8 cellular contexts compared by ENCODE assay signal in the genomic region with DNA sequence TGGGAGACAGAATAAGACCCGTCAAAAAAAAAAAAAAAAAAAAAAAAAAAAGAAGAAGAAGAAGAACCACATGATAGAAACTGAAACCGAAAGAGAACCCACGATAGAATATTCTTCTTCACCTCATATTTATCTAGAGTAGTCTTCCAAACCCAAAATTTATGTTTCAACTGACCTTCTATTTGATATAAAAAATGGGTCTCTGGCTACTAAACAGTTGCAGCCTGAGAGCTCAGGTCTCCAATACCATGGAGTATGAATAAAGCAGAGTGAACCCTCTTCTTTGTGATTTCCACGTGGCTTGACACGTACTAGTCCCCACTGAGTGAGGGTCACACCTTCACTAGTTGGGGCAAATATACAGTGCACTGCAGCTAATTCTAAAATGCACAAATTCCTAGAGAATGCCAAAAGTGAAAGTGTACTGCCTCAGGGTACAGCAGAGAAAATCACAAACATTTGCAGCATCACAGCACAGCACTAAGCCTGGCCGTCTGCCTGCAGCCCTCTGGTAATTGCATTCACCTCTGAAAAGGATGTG. TPM values are rescaled to one million over a fixed set of nuclear protein-coding genes. Genes with fewer than 3 reads are reported as not detected.
DNase-seq lines count a peak whose midpoint lies in the region; ATAC-seq and TF ChIP-seq lines count a peak whose summit lies in the region.

No MANE protein-coding gene starts in this region.

- DNase-seq in GDM1 (lab: John Stamatoyannopoulos, UW) (peak; percentile 21), HFFc6 (peak; percentile 13), SK-N-MC (ENCODE audit: low read depth, low spot score) (no peak), right cardiac atrium (no peak), NCI-H1048 (lab: John Stamatoyannopoulos, UW) (no peak), C1 segment of cervical spinal cord (lab: John Stamatoyannopoulos, UW) (no peak), body of pancreas (no peak), HuH-7.5 (ENCODE audit: low spot score) (no peak)

- H3K4me1 ChIP-seq in right cardiac atrium (ENCODE audit: control insufficient read depth, insufficient read depth, low read length) (no peaks in the 10 kb centered on the region), body of pancreas (no peaks in the 10 kb centered on the region)

- no peaks in the 10 kb centered on the region for H3K9me3 Mint-ChIP-seq in HFFc6

- ATAC-seq in right cardiac atrium (no peak), body of pancreas (no peak)

- WGBS in right cardiac atrium, result 46% methylated on average over 6 of the region's 6 CpGs
- WGBS in body of pancreas, 2 donors, result 63 to 74% methylated on average over 6 of the region's 6 CpGs

- H3K4me1 Mint-ChIP-seq in HFFc6 (ENCODE audit: low read depth), result peaks cover 11% of the 10 kb centered on the region

- intact Hi-C loops in right cardiac atrium (cut with DNase I) (no loop called here), body of pancreas (cut with DNase I) (no loop called here)

- H3K9ac ChIP-seq in SK-N-MC (ENCODE audit: insufficient read length), result no peak overlapping the region

- H3K4me3 ChIP-seq in SK-N-MC (peak overlapping the region; percentile 48; the same call in 1 of the 2 replicates), right cardiac atrium (ENCODE audit: low read length) (peak overlapping the region; percentile 51), body of pancreas (no peak overlapping the region)

- H3K27ac ChIP-seq in SK-N-MC (no peak overlapping the region), right cardiac atrium (ENCODE audit: low read length) (no peak overlapping the region), body of pancreas (no peak overlapping the region)

- H3K27me3 Mint-ChIP-seq in HFFc6 (ENCODE audit: insufficient read depth), result peaks cover 4% of the 10 kb centered on the region

- TF ChIP-seq CTCF in HFFc6 (IDR thresholded peaks at IDR 0.05) (no peak), body of pancreas (IDR thresholded peaks at IDR 0.05) (no peak)

- no peaks in the 10 kb centered on the region for H3K36me3 Mint-ChIP-seq in HFFc6 (ENCODE audit: low read depth)

- no peak overlapping the region for H3K27ac Mint-ChIP-seq in HFFc6

- TF ChIP-seq POLR2A in body of pancreas (IDR thresholded peaks at IDR 0.05), result no peak

- no peaks in the 10 kb centered on the region for H3K27me3 ChIP-seq in right cardiac atrium (ENCODE audit: control insufficient read depth, insufficient read depth)
- no peaks in the 10 kb centered on the region for H3K27me3 ChIP-seq in body of pancreas

- no peaks in the 10 kb centered on the region for H3K36me3 ChIP-seq in SK-N-MC (ENCODE audit: insufficient read depth, low read length)
- H3K36me3 ChIP-seq in body of pancreas (replicated peaks in 1 of 2; ENCODE audit: insufficient read depth in 1 of 2, low read depth in 2 of 2), result no peaks in the 10 kb centered on the region

- H3K4me3 Mint-ChIP-seq in HFFc6, result peak overlapping the region; percentile 79

- no peaks in the 10 kb centered on the region for H3K9me3 ChIP-seq in SK-N-MC (ENCODE audit: low read depth, low read length)
- no peaks in the 10 kb centered on the region for H3K9me3 ChIP-seq in right cardiac atrium (ENCODE audit: control insufficient read depth, low read length)
- no peaks in the 10 kb centered on the region for H3K9me3 ChIP-seq in body of pancreas

RNA-seq across cellular contexts. Expression of gene RFC3, which starts 30.8 kb away (rescaled TPM):
- total RNA-seq in HFFc6 (2021; fragmentation: NEBNext Ultra II Directional; extraction: Animal tissue kit (Norgen Biotek cat#: 25700)), result 10 to 100 TPM in 5 of 6 experiments, 1 to 10 TPM in 1; 8.8 to 16.2 (median 15.1) TPM
- total RNA-seq in right cardiac atrium (1 to 10 TPM; 3.4 to 6.6 (median 5.3) TPM), body of pancreas (10 to 100 TPM in 1 of 2 donors, 1 to 10 TPM in 1; 8.0 to 10.9 TPM)
- 3.9 TPM for polyA plus RNA-seq in right cardiac atrium

Comparison
In these comparisons a context has a peak if more than half of its experiments do, and no peak if none do; other contexts are left out.
1. DNase-seq: peak in GDM1 (single experiment) and HFFc6 (single experiment); none in SK-N-MC (single experiment), right cardiac atrium (0 of 3), NCI-H1048 (single experiment), C1 segment of cervical spinal cord (0 of 14), body of pancreas (0 of 4) and HuH-7.5 (single experiment).
2. H3K4me3 ChIP-seq: peak in SK-N-MC (single experiment) and right cardiac atrium (single experiment); none in body of pancreas (0 of 2).